In genomic region chr3:84877092-84877491, GRCh38 we compare ENCODE assay signal across 8 cellular contexts.
"Had no signal": no experiment of that assay in that cellular context is flagged by ENCODE, and none has a peak within 500 bp of the region (broad histone marks: within the 10 kb centered on the region; RNA-seq: fewer than 3 reads in every experiment).

No MANE protein-coding gene starts in this region.

- FAIRE-seq: H1, H54, HTR-8/SVneo, K562 had no signal

- DNase-seq: H9, HCEC 1CT, IMR-90 had no signal

- H3K4me3 ChIP-seq: GM23338, K562 had no signal

- H3K4me1 Mint-ChIP-seq: GM23338, H9 had no signal

- H3K4me3 Mint-ChIP-seq: GM23338, H9 had no signal

- H3K9me3 Mint-ChIP-seq: GM23338, H9 had no signal

- H3K4me2 ChIP-seq: GM23338 had no signal

- H3K27ac Mint-ChIP-seq: GM23338, H9 had no signal
